ENCODE assay signal across 1 cellular context in genomic region chr1:89980605-89981004, GRCh38.
TF ChIP-seq lines count a peak whose summit lies in the region.

No MANE protein-coding gene starts in this region.

TF ChIP-seq in GM23338, 12 proteins besides CTCF, POLR2A, EP300 and RAD21 (continued from another document):
- TF ChIP-seq ZNF462 (CRISPR knock-in tag; IDR thresholded peaks at IDR 0.05), result no peak
- no peak for TF ChIP-seq EZH2phosphoT487 (IDR thresholded peaks at IDR 0.05; ENCODE audit: unreplicated experiment)
- no peak for TF ChIP-seq NANOG (IDR thresholded peaks at IDR 0.05; ENCODE audit: borderline replicate concordance)
- TF ChIP-seq POLR2AphosphoS5 (IDR thresholded peaks at IDR 0.05; ENCODE audit: low read depth), result no peak
- no peak for TF ChIP-seq ZNF331 (CRISPR knock-in tag; IDR thresholded peaks at IDR 0.05; ENCODE audit: low read depth)
- no peak for TF ChIP-seq REST (IDR thresholded peaks at IDR 0.05; ENCODE audit: unreplicated experiment)
- TF ChIP-seq EZH2 (IDR thresholded peaks at IDR 0.05; ENCODE audit: low read depth, unreplicated experiment), result no peak
